20 cellular contexts compared by ENCODE assay signal in genomic region chr3:170962426-170962825, GRCh38.
"Had no signal": no experiment of that assay in that cellular context is flagged by ENCODE, and none has a peak within 500 bp of the region (broad histone marks: within the 10 kb centered on the region; RNA-seq: fewer than 3 reads in every experiment).

No MANE protein-coding gene starts in this region.

- H3K27ac ChIP-seq: adrenal gland, breast epithelium, coronary artery, esophagus squamous epithelium, parathyroid adenoma, skin epidermis, suprapubic skin, vagina, WERI-Rb-1 had no signal

- ATAC-seq: stimulated activated effector memory CD8-positive, alpha-beta T cell treated with anti-CD3 and anti-CD28 coated beads, Interleukin-12 subunit alpha, Interleukin-12 subunit beta, amount 100 ng/mL, for 72 hours; stimulated activated naive CD8-positive, alpha-beta T cell treated with anti-CD3 and anti-CD28 coated beads, Interleukin-15, amount 100 ng/mL, for 72 hours had no signal

- H3K4me3 ChIP-seq: adrenal gland, breast epithelium, coronary artery, esophagus squamous epithelium, skin epidermis, suprapubic skin, transverse colon, vagina had no signal

- DNase-seq: activated CD4-positive, alpha-beta T cell treated with anti-CD3 and anti-CD28 coated beads, Interleukin-2, amount 50 U/mL, for 1 hour; activated CD4-positive, CD25-positive, alpha-beta regulatory T cell treated with anti-CD3 and anti-CD28 coated beads, Interleukin-2, amount 50 U/mL, for 72 hours; activated T-cell treated with anti-CD3 and anti-CD28 coated beads, Interleukin-2, amount 50 U/mL, for 1 hour; adrenal gland; endodermal cell; esophagus squamous epithelium; nephron progenitor cell; stimulated activated CD4-positive, alpha-beta T cell treated with anti-CD3 and anti-CD28 coated beads, Interleukin-2, amount 100 ng/mL, for 24 hours; stimulated activated naive CD8-positive, alpha-beta T cell treated with anti-CD3 and anti-CD28 coated beads, Interleukin-15, amount 100 ng/mL, for 72 hours; T-helper 1 cell; transverse colon; WERI-Rb-1 had no signal

- H3K9me3 ChIP-seq: adrenal gland, breast epithelium, esophagus squamous epithelium, suprapubic skin, transverse colon, vagina had no signal

- H3K4me1 ChIP-seq: adrenal gland, breast epithelium, esophagus squamous epithelium, parathyroid adenoma, suprapubic skin, vagina had no signal

- H3K9ac ChIP-seq: parathyroid adenoma had no signal

- FAIRE-seq: TTC549 had no signal

- H3K27me3 ChIP-seq: adrenal gland, breast epithelium, esophagus squamous epithelium, suprapubic skin, transverse colon, vagina had no signal

- H3K36me3 ChIP-seq: adrenal gland, breast epithelium, esophagus squamous epithelium, suprapubic skin, transverse colon, vagina, WERI-Rb-1 had no signal

- H3K79me2 ChIP-seq: parathyroid adenoma had no signal

- H2AFZ ChIP-seq: parathyroid adenoma had no signal
